ENCODE assay signal across 21 cellular contexts in genomic region chr1:162918111-162918754, GRCh38. TPM values are rescaled to one million over a fixed set of nuclear protein-coding genes. Genes with fewer than 3 reads are reported as not detected.
"Had no signal": no experiment of that assay in that cellular context is flagged by ENCODE, and none has a peak within 500 bp of the region (broad histone marks: within the 10 kb centered on the region; RNA-seq: fewer than 3 reads in every experiment).

No MANE protein-coding gene starts in this region.

- H3K27me3 ChIP-seq: adrenal gland, heart left ventricle, pancreas, tibial nerve, uterus had no signal

- H3K9me3 Mint-ChIP-seq: activated CD4-positive, alpha-beta memory T cell treated with anti-CD3 and anti-CD28 coated beads for 36 hours; activated naive CD4-positive, alpha-beta T cell treated with anti-CD3 and anti-CD28 coated beads, Interleukin-2, amount 50 U/mL, for 24 hours had no signal

- H3K4me1 Mint-ChIP-seq: activated CD8-positive, alpha-beta memory T cell treated with anti-CD3 and anti-CD28 coated beads, Interleukin-2, amount 10 ng/mL, durations not matched to agents 7 days and 5 days; T-helper 17 cell had no signal

- H3K4me3 Mint-ChIP-seq: activated CD4-positive, alpha-beta memory T cell treated with anti-CD3 and anti-CD28 coated beads for 36 hours; activated CD4-positive, alpha-beta T cell treated with anti-CD3 and anti-CD28 coated beads for 36 hours; activated CD8-positive, alpha-beta memory T cell treated with anti-CD3 and anti-CD28 coated beads, Interleukin-2, amount 10 ng/mL, durations not matched to agents 7 days and 5 days; activated naive CD4-positive, alpha-beta T cell treated with anti-CD3 and anti-CD28 coated beads, Interleukin-2, amount 50 U/mL, for 24 hours; T-helper 17 cell had no signal

- DNase-seq: activated CD4-positive, alpha-beta memory T cell treated with anti-CD3 and anti-CD28 coated beads for 36 hours; activated CD4-positive, alpha-beta T cell treated with anti-CD3 and anti-CD28 coated beads for 36 hours; activated CD8-positive, alpha-beta memory T cell treated with anti-CD3 and anti-CD28 coated beads, Interleukin-2, amount 10 ng/mL, durations not matched to agents 7 days and 5 days; activated T-cell treated with anti-CD3 and anti-CD28 coated beads, Interleukin-2, amount 50 U/mL, for 1 hour; adrenal gland; dermis blood vessel endothelial cell; heart left ventricle; left cardiac atrium; retina; stimulated activated CD4-positive, alpha-beta T cell treated with anti-CD3 and anti-CD28 coated beads, Interleukin-15, amount 100 ng/mL, for 24 hours; stimulated activated CD4-positive, alpha-beta T cell treated with anti-CD3 and anti-CD28 coated beads, Interleukin-4, amount 100 ng/mL, for 24 hours; stimulated activated naive CD4-positive, alpha-beta T cell; T-helper 17 cell; uterus had no signal

- H3K27ac ChIP-seq: epithelial cell of prostate, heart left ventricle, pancreas, tibial nerve, uterus had no signal

- H3K27ac Mint-ChIP-seq: activated CD4-positive, alpha-beta memory T cell treated with anti-CD3 and anti-CD28 coated beads for 36 hours; activated CD4-positive, alpha-beta T cell treated with anti-CD3 and anti-CD28 coated beads for 36 hours; activated CD8-positive, alpha-beta memory T cell treated with anti-CD3 and anti-CD28 coated beads, Interleukin-2, amount 10 ng/mL, durations not matched to agents 7 days and 5 days; activated naive CD4-positive, alpha-beta T cell treated with anti-CD3 and anti-CD28 coated beads, Interleukin-2, amount 50 U/mL, for 24 hours; T-helper 17 cell had no signal

- H3K4me3 ChIP-seq: adrenal gland, heart left ventricle, lung, pancreas, tibial nerve, uterus had no signal

- H3K9me3 ChIP-seq: adrenal gland, pancreas, uterus had no signal

- H3K4me1 ChIP-seq: adrenal gland, heart left ventricle, pancreas, tibial nerve, uterus had no signal

- H3K36me3 Mint-ChIP-seq: activated CD4-positive, alpha-beta memory T cell treated with anti-CD3 and anti-CD28 coated beads for 36 hours; activated CD8-positive, alpha-beta memory T cell treated with anti-CD3 and anti-CD28 coated beads, Interleukin-2, amount 10 ng/mL, durations not matched to agents 7 days and 5 days; activated naive CD4-positive, alpha-beta T cell treated with anti-CD3 and anti-CD28 coated beads, Interleukin-2, amount 50 U/mL, for 24 hours had no signal

- H3K36me3 ChIP-seq: adrenal gland, heart left ventricle, pancreas, tibial nerve, uterus had no signal

RNA-seq across cellular contexts. Expression of gene CCDC190, which starts 57.3 kb away (rescaled TPM):
- total RNA-seq: activated CD4-positive, alpha-beta memory T cell treated with anti-CD3 and anti-CD28 coated beads for 36 hours; activated CD4-positive, alpha-beta T cell treated with anti-CD3 and anti-CD28 coated beads for 36 hours; activated CD8-positive, alpha-beta memory T cell treated with anti-CD3 and anti-CD28 coated beads, Interleukin-2, amount 10 ng/mL, durations not matched to agents 7 days and 5 days; adrenal gland; dermis blood vessel endothelial cell; frontal cortex; pancreas; subcutaneous adipose tissue; T-helper 17 cell had no signal
- polyA plus RNA-seq: adrenal gland, pancreas had no signal
